ENCODE assay signal across 17 cellular contexts in genomic region chr5:9835121-9835770, GRCh38.
A peak's percentile ranks its signal among the peaks of the same experiment; 100 is the strongest.
DNase-seq lines count a peak whose midpoint lies in the region; ATAC-seq and TF ChIP-seq lines count a peak whose summit lies in the region.
"Had no signal": no experiment of that assay in that cellular context is flagged by ENCODE, and none has a peak within 500 bp of the region (broad histone marks: within the 10 kb centered on the region; RNA-seq: fewer than 3 reads in every experiment).

No MANE protein-coding gene starts in this region.

- H3K36me3 Mint-ChIP-seq in WTC11: no peaks in the 10 kb centered on the region
- no peaks in the 10 kb centered on the region for H3K36me3 Mint-ChIP-seq in neural crest cell (ENCODE audit: low read depth)
- H3K36me3 Mint-ChIP-seq: natural killer cell had no signal

- H3K4me1 ChIP-seq in HAP-1 (no peaks in the 10 kb centered on the region), ovary (ENCODE audit: insufficient read depth) (no peaks in the 10 kb centered on the region)

- H3K36me3 ChIP-seq in BJ (ENCODE audit: control insufficient read depth, insufficient read depth, low read length): no peaks in the 10 kb centered on the region
- H3K36me3 ChIP-seq in HAP-1 (replicated peaks): no peaks in the 10 kb centered on the region
- H3K36me3 ChIP-seq in ovary: no peaks in the 10 kb centered on the region

- H3K4me3 ChIP-seq in BJ (ENCODE audit: low read depth, low read length): no peak overlapping the region
- no peak overlapping the region for H3K4me3 ChIP-seq in HFF-Myc (replicated peaks; ENCODE audit: low read depth, low read length)
- H3K4me3 ChIP-seq in HAP-1: no peak overlapping the region
- H3K4me3 ChIP-seq in ovary: no peak overlapping the region
- H3K4me3 ChIP-seq: dorsolateral prefrontal cortex had no signal

- intact Hi-C loops in ovary (cut with DNase I): no loop called here

- CTCF ChIA-PET in BJ (lab: Yijun Ruan, JAX): interaction anchor here (1.1 to 2.1 kb wide), 3 partner anchors 8 to 284 kb away, joined by 3 to 5 read pairs (median 3); no protein-coding TSS in a partner anchor
- CTCF ChIA-PET in WTC11 (lab: Charles Lee): interaction anchor here (0.6 to 2.1 kb wide), 21 partner anchors 11 to 398 kb away, joined by 3 to 17 read pairs (median 3); no protein-coding TSS in a partner anchor

- ATAC-seq in WTC11: peak; percentile 41
- no peak for ATAC-seq in HG03196 (IDR thresholded peaks at IDR 0.05; ENCODE audit: unreplicated experiment)
- ATAC-seq: natural killer cell had no signal

- H3K27ac ChIP-seq in ovary: no peak overlapping the region
- H3K27ac ChIP-seq: dorsolateral prefrontal cortex had no signal

- no peaks in the 10 kb centered on the region for H3K27me3 Mint-ChIP-seq in WTC11 (ENCODE audit: low read depth)
- peaks cover 94% of the 10 kb centered on the region for H3K27me3 Mint-ChIP-seq in neural crest cell (ENCODE audit: low read depth)
- H3K27me3 Mint-ChIP-seq: activated CD4-positive, alpha-beta T cell treated with anti-CD3 and anti-CD28 coated beads, Interleukin-2, amount 10 ng/mL, durations not matched to agents 7 days and 5 days had no signal

- POLR2A ChIA-PET in BJ (lab: Charles Lee) (no interaction called here), WTC11 (lab: Charles Lee) (no interaction called here)

- H3K4me1 Mint-ChIP-seq in WTC11 (peaks cover 55% of the 10 kb centered on the region), neural crest cell (peaks cover 9% of the 10 kb centered on the region)
- H3K4me1 Mint-ChIP-seq: activated CD4-positive, alpha-beta T cell treated with anti-CD3 and anti-CD28 coated beads, Interleukin-2, amount 10 ng/mL, durations not matched to agents 7 days and 5 days; natural killer cell had no signal

- no peak for TF ChIP-seq EP300 in ovary (IDR thresholded peaks at IDR 0.05)

- TF ChIP-seq CTCF in BJ (IDR thresholded peaks at IDR 0.05; ENCODE audit: insufficient read depth, low read depth, low read length): 0 out of 2 replicates have a peak, but pooled peaks have one; percentile 9
- peak; percentile 12 for TF ChIP-seq CTCF in HFF-Myc (IDR thresholded peaks at IDR 0.05; ENCODE audit: low read depth, low read length, missing control alignments)
- no peak for TF ChIP-seq CTCF in WTC11 (IDR thresholded peaks at IDR 0.05)
- TF ChIP-seq CTCF in neural crest cell (conservative IDR thresholded peaks at IDR 0.05): peak; percentile 22
- no peak for TF ChIP-seq CTCF in ovary (IDR thresholded peaks at IDR 0.05)

- no peaks in the 10 kb centered on the region for H3K27me3 ChIP-seq in BJ (ENCODE audit: control insufficient read depth, insufficient read depth, low read length)
- no peaks in the 10 kb centered on the region for H3K27me3 ChIP-seq in HAP-1 (ENCODE audit: low read depth)
- no peaks in the 10 kb centered on the region for H3K27me3 ChIP-seq in ovary
- H3K27me3 ChIP-seq: dorsolateral prefrontal cortex had no signal

- no peak for DNase-seq in BJ (ENCODE audit: low read depth)
- no peak for DNase-seq in HFF-Myc (ENCODE audit: extremely low read depth, low read depth)
- no peak for DNase-seq in WTC11 (ENCODE audit: low spot score)
- DNase-seq in neural crest cell (ENCODE audit: low read depth, low spot score): no peak
- no peak for DNase-seq in NCI-H2107 treated with DMSO at 0.1 percent for 48 hours (lab: John Stamatoyannopoulos, UW; ENCODE audit: unreplicated experiment)
- no peak for DNase-seq in HAP-1 (ENCODE audit: low spot score in 2 of 2)
- no peak for DNase-seq in ovary
- DNase-seq: activated CD4-positive, alpha-beta T cell treated with anti-CD3 and anti-CD28 coated beads, Interleukin-2, amount 10 ng/mL, durations not matched to agents 7 days and 5 days; activated effector memory CD4-positive, alpha-beta T cell treated with Interleukin-2 at 50 U/mL for 16 hours; COR-L47; dorsolateral prefrontal cortex; HCEC 1CT; natural killer cell; NCI-H187 treated with DMSO at 0.1 percent for 48 hours; SHP77 treated with DMSO at 0.1 percent for 48 hours; T-helper 1 cell had no signal

- H3K9me3 Mint-ChIP-seq in WTC11: no peaks in the 10 kb centered on the region
- H3K9me3 Mint-ChIP-seq in neural crest cell: no peaks in the 10 kb centered on the region
- H3K9me3 Mint-ChIP-seq: activated CD4-positive, alpha-beta T cell treated with anti-CD3 and anti-CD28 coated beads, Interleukin-2, amount 10 ng/mL, durations not matched to agents 7 days and 5 days had no signal

- H3K9me3 ChIP-seq in HAP-1 (no peaks in the 10 kb centered on the region), ovary (no peaks in the 10 kb centered on the region)

- in situ Hi-C loops in HAP-1 (cut with MboI; ENCODE audit: low sequenced_read_pairs): no loop called here

- 80 to 94% (median 85%) methylated on average over 3 of the region's 3 CpGs for whole genome bisulfite sequencing in ovary, 3 donors

- H3K27ac Mint-ChIP-seq in WTC11 (0 out of 2 replicates have a peak overlapping the region, but pooled peaks have one; percentile 28), neural crest cell (ENCODE audit: unreplicated experiment) (no peak overlapping the region)
- H3K27ac Mint-ChIP-seq: activated CD4-positive, alpha-beta T cell treated with anti-CD3 and anti-CD28 coated beads, Interleukin-2, amount 10 ng/mL, durations not matched to agents 7 days and 5 days; natural killer cell had no signal

- TF ChIP-seq POLR2A in ovary (IDR thresholded peaks at IDR 0.05): no peak

- no peak overlapping the region for H3K4me3 Mint-ChIP-seq in WTC11
- no peak overlapping the region for H3K4me3 Mint-ChIP-seq in neural crest cell
- H3K4me3 Mint-ChIP-seq: activated CD4-positive, alpha-beta T cell treated with anti-CD3 and anti-CD28 coated beads, Interleukin-2, amount 10 ng/mL, durations not matched to agents 7 days and 5 days; natural killer cell had no signal

TF ChIP-seq in WTC11, 78 proteins besides CTCF, POLR2A, EP300 and RAD21 (continues in another document):
- TF ChIP-seq GABPB1 (CRISPR knock-in tag; IDR thresholded peaks at IDR 0.05): no peak
- no peak for TF ChIP-seq STAT6 (CRISPR knock-in tag; conservative IDR thresholded peaks at IDR 0.05; ENCODE audit: low read depth)
- TF ChIP-seq PRDM15 (CRISPR knock-in tag; IDR thresholded peaks at IDR 0.05): no peak
- TF ChIP-seq CREB1 (CRISPR knock-in tag; IDR thresholded peaks at IDR 0.05): no peak
- TF ChIP-seq USF2 (CRISPR knock-in tag; IDR thresholded peaks at IDR 0.05): peak; percentile 52
- TF ChIP-seq ELF4 (CRISPR knock-in tag; IDR thresholded peaks at IDR 0.05; ENCODE audit: low read depth): no peak

Comparison
In these comparisons a context has a peak if more than half of its experiments do, and no peak if none do; other contexts are left out.
1. CTCF ChIP-seq: peak in BJ (single experiment), HFF-Myc (single experiment) and neural crest cell (single experiment); none in WTC11 (single experiment) and ovary (0 of 3).